13 cellular contexts compared by ENCODE assay signal in the genomic region with DNA sequence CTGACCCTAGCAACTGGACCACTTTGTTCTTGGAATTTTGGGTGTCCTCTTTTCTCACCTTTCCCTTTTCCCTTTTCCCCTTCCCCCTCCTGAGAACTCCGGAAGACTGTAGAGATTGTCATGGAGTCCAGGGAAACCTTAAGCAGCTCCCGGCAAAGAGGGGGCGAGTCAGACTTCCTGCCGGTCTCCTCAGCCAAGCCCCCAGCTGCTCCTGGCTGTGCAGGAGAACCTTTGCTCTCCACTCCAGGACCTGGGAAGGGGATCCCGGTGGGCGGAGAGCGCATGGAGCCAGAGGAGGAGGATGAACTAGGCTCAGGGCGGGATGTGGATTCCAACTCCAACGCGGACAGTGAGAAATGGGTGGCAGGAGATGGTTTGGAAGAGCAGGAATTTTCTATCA. TPM values are rescaled to one million over a fixed set of nuclear protein-coding genes. Genes with fewer than 3 reads are reported as not detected.
DNase-seq lines count a peak whose midpoint lies in the region; ATAC-seq and TF ChIP-seq lines count a peak whose summit lies in the region.
"Had no signal": no experiment of that assay in that cellular context is flagged by ENCODE, and none has a peak within 500 bp of the region (broad histone marks: within the 10 kb centered on the region; RNA-seq: fewer than 3 reads in every experiment).

No MANE protein-coding gene starts in this region.

- TF ChIP-seq CTCF in cardiac muscle cell (IDR thresholded peaks at IDR 0.05; ENCODE audit: low read depth, low read length) (no peak), epithelial cell of proximal tubule (conservative IDR thresholded peaks at IDR 0.05; ENCODE audit: low read depth, low read length) (no peak), natural killer cell (IDR thresholded peaks at IDR 0.05) (no peak), transverse colon (IDR thresholded peaks at IDR 0.05) (no peak)

- in situ Hi-C loops in transverse colon (cut with MboI; ENCODE audit: low pct_ligation_motif_present in 1 of 4, low pct_unique_long_range_greater_than_20kb in 1 of 4, low sequenced_read_pairs in 3 of 4) = no loop called here

- H3K27me3 Mint-ChIP-seq in natural killer cell (ENCODE audit: low read depth in 2 of 2) = no peaks in the 10 kb centered on the region

- H3K27ac ChIP-seq in cardiac muscle cell (peak overlapping the region; percentile 53), transverse colon (peak overlapping the region; percentile 65 to 81 (median 72))

- ATAC-seq in natural killer cell = no peak
- no peak for ATAC-seq in GM18502 (IDR thresholded peaks at IDR 0.05; ENCODE audit: poor library complexity, unreplicated experiment)
- ATAC-seq in GM18861 (IDR thresholded peaks at IDR 0.05; ENCODE audit: unreplicated experiment) = no peak

- no peak for TF ChIP-seq POLR2A in transverse colon (IDR thresholded peaks at IDR 0.05)

- intact Hi-C loops in cardiac septum (cut with DNase I) = no loop called here
- intact Hi-C loops in natural killer cell (cut with micrococcal nuclease) = loop anchor here (2.0 kb wide), 1 partner anchor 20 kb away; a partner anchor contains a TSS
- intact Hi-C loops in transverse colon (cut with DNase I; ENCODE audit: low total_unique reads) = no loop called here

- peaks cover 32 to 33% of the 10 kb centered on the region in 2 donors for H3K4me1 Mint-ChIP-seq in natural killer cell

- 91 to 100% methylated on average over 1 to 10 of the region's 10 CpGs for WGBS in transverse colon (ENCODE audit: low coverage in 1 of 2), 2 donors

- DNase-seq in cardiac muscle cell (ENCODE audit: low read depth in 1 of 2, low spot score in 1 of 2) = no peak
- DNase-seq in cardiac septum (ENCODE audit: low spot score) = no peak
- no peak for DNase-seq in epithelial cell of proximal tubule (ENCODE audit: low read depth)
- no peak for DNase-seq in natural killer cell
- DNase-seq in transverse colon = no peak
- no peak for DNase-seq in NOMO-1 treated with dmso at 0.1 percent for 144 hours (lab: John Stamatoyannopoulos, UW; ENCODE audit: unreplicated experiment)
- DNase-seq: activated T-cell treated with anti-CD3 and anti-CD28 coated beads, Interleukin-2, amount 50 U/mL, for 48 hours; Caco-2; MV-4-11 had no signal

- H3K4me3 Mint-ChIP-seq in natural killer cell = peak overlapping the region; percentile 54

- no peak for TF ChIP-seq EP300 in transverse colon (IDR thresholded peaks at IDR 0.05; ENCODE audit: low read depth)

- H3K27me3 ChIP-seq in cardiac muscle cell (no peaks in the 10 kb centered on the region), transverse colon (no peaks in the 10 kb centered on the region)
- H3K27me3 ChIP-seq: foreskin keratinocyte had no signal

- H3K4me3 ChIP-seq in cardiac muscle cell = no peak overlapping the region
- peak overlapping the region; percentile 8 for H3K4me3 ChIP-seq in epithelial cell of proximal tubule (ENCODE audit: low read depth, low read length)
- H3K4me3 ChIP-seq in transverse colon = no peak overlapping the region
- H3K4me3 ChIP-seq: HAP-1 had no signal

- H3K36me3 ChIP-seq in cardiac muscle cell (no peaks in the 10 kb centered on the region), transverse colon (no peaks in the 10 kb centered on the region)
- H3K36me3 ChIP-seq: HAP-1 had no signal

- H3K4me1 ChIP-seq in cardiac muscle cell (ENCODE audit: low read depth) (peaks cover 30% of the 10 kb centered on the region), transverse colon (peaks cover 0 to 39% (median 15%) of the 10 kb centered on the region in 4 donors)
- H3K4me1 ChIP-seq: HAP-1 had no signal

- H3K9me3 ChIP-seq in cardiac muscle cell (ENCODE audit: low read depth) (no peaks in the 10 kb centered on the region), transverse colon (no peaks in the 10 kb centered on the region)
- H3K9me3 ChIP-seq: Caco-2, HAP-1 had no signal

- H3K27ac Mint-ChIP-seq in natural killer cell = peak overlapping the region; percentile 86 to 90

- H3K36me3 Mint-ChIP-seq in natural killer cell = no peaks in the 10 kb centered on the region

- H3K9me3 Mint-ChIP-seq in natural killer cell = no peaks in the 10 kb centered on the region

RNA-seq across cellular contexts. Expression of a gene that starts 20.5 kb away (rescaled TPM):
- 10.7 and 30.6 TPM in 2 replicates for total RNA-seq in cardiac muscle cell
- polyA plus RNA-seq in cardiac muscle cell = 6.3 and 6.6 TPM in 2 replicates
- 15.5 TPM for total RNA-seq in cardiac septum
- 0.65 and 2.4 TPM in 2 replicates for total RNA-seq in epithelial cell of proximal tubule
- 10 to 100 TPM; 36.0 to 46.6 (median 41.2) TPM for total RNA-seq in natural killer cell
- total RNA-seq in transverse colon = 10 to 100 TPM; 16.2 to 33.6 (median 24.4) TPM
